8 cellular contexts compared by ENCODE assay signal in genomic region chr7:38178004-38178694, GRCh38.
DNase-seq lines count a peak whose midpoint lies in the region; ATAC-seq lines count a peak whose summit lies in the region.

A gene with protein sequence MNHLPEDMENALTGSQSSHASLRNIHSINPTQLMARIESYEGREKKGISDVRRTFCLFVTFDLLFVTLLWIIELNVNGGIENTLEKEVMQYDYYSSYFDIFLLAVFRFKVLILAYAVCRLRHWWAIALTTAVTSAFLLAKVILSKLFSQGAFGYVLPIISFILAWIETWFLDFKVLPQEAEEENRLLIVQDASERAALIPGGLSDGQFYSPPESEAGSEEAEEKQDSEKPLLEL (plus strand): TSS chr7:38178245. CDS start chr7:38207505, 29,260 bp downstream.

- peak; percentile 97 for ATAC-seq in GM19351 (IDR thresholded peaks at IDR 0.05; ENCODE audit: unreplicated experiment)
- ATAC-seq in HG03521 (IDR thresholded peaks at IDR 0.05; ENCODE audit: unreplicated experiment) = peak; percentile 99

- DNase-seq in C1 segment of cervical spinal cord (lab: John Stamatoyannopoulos, UW) (peak; percentile 53 to 99 (median 93)), NCI-H748 (lab: John Stamatoyannopoulos, UW; ENCODE audit: unreplicated experiment) (peak; percentile 100), dedifferentiated amniotic fluid mesenchymal stem cell (ENCODE audit: extremely low spot score) (peak; percentile 100), left kidney (ENCODE audit: low read depth, low spot score) (peak; percentile 100)
- peak; percentile 78 for DNase-seq in activated CD4-positive, alpha-beta T cell treated with anti-CD3 and anti-CD28 coated beads, Interleukin-2, amount 50 U/mL, for 1 hour
- peak; percentile 85 to 91 for DNase-seq in stimulated activated CD4-positive, alpha-beta T cell treated with anti-CD3 and anti-CD28 coated beads, Interleukin-2, amount 100 ng/mL, for 24 hours

Comparison
In these comparisons a context has a peak if more than half of its experiments do, and no peak if none do; other contexts are left out.
1. Peak in every context shown above with its lines: DNase-seq and ATAC-seq.